In genomic region chr2:119800376-119800902, GRCh38 we compare ENCODE assay signal across 15 cellular contexts. TPM values are rescaled to one million over a fixed set of nuclear protein-coding genes. Genes with fewer than 3 reads are reported as not detected.
DNase-seq lines count a peak whose midpoint lies in the region; ATAC-seq, FAIRE-seq and TF ChIP-seq lines count a peak whose summit lies in the region.
"Had no signal": no experiment of that assay in that cellular context is flagged by ENCODE, and none has a peak within 500 bp of the region (broad histone marks: within the 10 kb centered on the region; RNA-seq: fewer than 3 reads in every experiment).

No MANE protein-coding gene starts in this region.

- H3K27ac Mint-ChIP-seq in activated CD8-positive, alpha-beta T cell treated with anti-CD3 and anti-CD28 coated beads for 36 hours = peak overlapping the region; percentile 21
- H3K27ac Mint-ChIP-seq in activated CD8-positive, alpha-beta T cell treated with anti-CD3 and anti-CD28 coated beads, Interleukin-2, amount 10 ng/mL, durations not matched to agents 7 days and 5 days = no peak overlapping the region

- POLR2A ChIA-PET in activated CD8-positive, alpha-beta T cell treated with anti-CD3 and anti-CD28 coated beads for 36 hours (lab: Charles Lee) = no interaction called here
- POLR2A ChIA-PET in activated CD8-positive, alpha-beta T cell treated with anti-CD3 and anti-CD28 coated beads, Interleukin-2, amount 10 ng/mL, durations not matched to agents 7 days and 5 days (lab: Charles Lee) = no interaction called here

- peaks cover 13% of the 10 kb centered on the region for H3K36me3 Mint-ChIP-seq in activated CD8-positive, alpha-beta T cell treated with anti-CD3 and anti-CD28 coated beads for 36 hours (ENCODE audit: low read depth)
- peaks cover 22% of the 10 kb centered on the region for H3K36me3 Mint-ChIP-seq in activated CD8-positive, alpha-beta T cell treated with anti-CD3 and anti-CD28 coated beads, Interleukin-2, amount 10 ng/mL, durations not matched to agents 7 days and 5 days (ENCODE audit: low read depth)

- H3K9me3 Mint-ChIP-seq in activated CD8-positive, alpha-beta T cell treated with anti-CD3 and anti-CD28 coated beads for 36 hours = peaks cover 11% of the 10 kb centered on the region
- H3K9me3 Mint-ChIP-seq in activated CD8-positive, alpha-beta T cell treated with anti-CD3 and anti-CD28 coated beads, Interleukin-2, amount 10 ng/mL, durations not matched to agents 7 days and 5 days (ENCODE audit: insufficient read depth) = peaks cover 5% of the 10 kb centered on the region

- CTCF ChIA-PET in activated CD8-positive, alpha-beta T cell treated with anti-CD3 and anti-CD28 coated beads for 36 hours (lab: Charles Lee) = no interaction called here
- CTCF ChIA-PET in activated CD8-positive, alpha-beta T cell treated with anti-CD3 and anti-CD28 coated beads, Interleukin-2, amount 10 ng/mL, durations not matched to agents 7 days and 5 days (lab: Charles Lee) = no interaction called here

- peak; percentile 65 for FAIRE-seq in H54 (lab: Jason Lieb, UNC)
- peak; percentile 33 for FAIRE-seq in colon (lab: Jason Lieb, UNC)

- H3K27me3 ChIP-seq in psoas muscle (ENCODE audit: insufficient read depth in 3 of 3, low read length in 2 of 3) = no peaks in the 10 kb centered on the region
- H3K27me3 ChIP-seq: BLaER1 treated with 17β-estradiol and CSF1 and Interleukin-3, amounts not matched to agents 10 nM and 100 nM had no signal

- no peak overlapping the region for H3K4me3 Mint-ChIP-seq in activated CD8-positive, alpha-beta T cell treated with anti-CD3 and anti-CD28 coated beads for 36 hours
- no peak overlapping the region for H3K4me3 Mint-ChIP-seq in activated CD8-positive, alpha-beta T cell treated with anti-CD3 and anti-CD28 coated beads, Interleukin-2, amount 10 ng/mL, durations not matched to agents 7 days and 5 days

- H3K27ac ChIP-seq in psoas muscle = peak overlapping the region; percentile 24
- H3K27ac ChIP-seq: BLaER1 treated with 17β-estradiol and CSF1 and Interleukin-3, amounts not matched to agents 10 nM and 100 nM; HL-60 had no signal

- H3K4me1 ChIP-seq in psoas muscle = no peaks in the 10 kb centered on the region
- H3K4me1 ChIP-seq: BLaER1 treated with 17β-estradiol and CSF1 and Interleukin-3, amounts not matched to agents 10 nM and 100 nM had no signal

- no peak for DNase-seq in activated CD8-positive, alpha-beta T cell treated with anti-CD3 and anti-CD28 coated beads for 36 hours
- no peak for DNase-seq in activated CD8-positive, alpha-beta T cell treated with anti-CD3 and anti-CD28 coated beads, Interleukin-2, amount 10 ng/mL, durations not matched to agents 7 days and 5 days
- no peak for DNase-seq in H54 (ENCODE audit: insufficient read length, low spot score)
- no peak for DNase-seq in psoas muscle
- no peak for DNase-seq in iPS-NIHi7 (ENCODE audit: extremely low spot score)
- DNase-seq in GF-D8 (lab: John Stamatoyannopoulos, UW) = no peak
- DNase-seq in NK-92 (lab: John Stamatoyannopoulos, UW; ENCODE audit: unreplicated experiment) = no peak
- DNase-seq: 8988T, KG1, NCI-H1092 treated with DMSO at 0.1 percent for 48 hours, NCI-H187, SK-N-SH had no signal

- no peaks in the 10 kb centered on the region for H3K36me3 ChIP-seq in psoas muscle (ENCODE audit: insufficient read depth in 1 of 2, low read depth in 1 of 2)

- H3K4me1 Mint-ChIP-seq in activated CD8-positive, alpha-beta T cell treated with anti-CD3 and anti-CD28 coated beads for 36 hours (ENCODE audit: low read depth) = peaks cover 50% of the 10 kb centered on the region
- H3K4me1 Mint-ChIP-seq in activated CD8-positive, alpha-beta T cell treated with anti-CD3 and anti-CD28 coated beads, Interleukin-2, amount 10 ng/mL, durations not matched to agents 7 days and 5 days (ENCODE audit: low read depth) = peaks cover 7% of the 10 kb centered on the region

- WGBS in psoas muscle, 3 donors = 79 to 94% (median 86%) methylated on average over 1 of the region's 1 CpG

- no peaks in the 10 kb centered on the region for H3K27me3 Mint-ChIP-seq in activated CD8-positive, alpha-beta T cell treated with anti-CD3 and anti-CD28 coated beads for 36 hours
- H3K27me3 Mint-ChIP-seq in activated CD8-positive, alpha-beta T cell treated with anti-CD3 and anti-CD28 coated beads, Interleukin-2, amount 10 ng/mL, durations not matched to agents 7 days and 5 days (ENCODE audit: low read depth) = no peaks in the 10 kb centered on the region

- no peak for TF ChIP-seq CTCF in activated CD8-positive, alpha-beta T cell treated with anti-CD3 and anti-CD28 coated beads for 36 hours (IDR thresholded peaks at IDR 0.05)
- no peak for TF ChIP-seq CTCF in psoas muscle (IDR thresholded peaks at IDR 0.05)

- H3K4me3 ChIP-seq in psoas muscle = no peak overlapping the region
- H3K4me3 ChIP-seq: BLaER1 treated with 17β-estradiol and CSF1 and Interleukin-3, amounts not matched to agents 10 nM and 100 nM had no signal

- intact Hi-C loops in activated CD8-positive, alpha-beta T cell treated with anti-CD3 and anti-CD28 coated beads for 36 hours (cut with micrococcal nuclease) = no loop called here
- intact Hi-C loops in psoas muscle (cut with DNase I) = no loop called here

- H3K9me3 ChIP-seq in psoas muscle = no peaks in the 10 kb centered on the region

- TF ChIP-seq POLR2A in H54 (IDR thresholded peaks at IDR 0.05; ENCODE audit: low read depth, low read length) = no peak

- ATAC-seq in activated CD8-positive, alpha-beta T cell treated with anti-CD3 and anti-CD28 coated beads for 36 hours = no peak
- no peak for ATAC-seq in activated CD8-positive, alpha-beta T cell treated with anti-CD3 and anti-CD28 coated beads, Interleukin-2, amount 10 ng/mL, durations not matched to agents 7 days and 5 days
- ATAC-seq in psoas muscle = no peak

RNA-seq across cellular contexts. Expression of gene PTPN4, which starts 40.7 kb away (rescaled TPM):
- 10 to 100 TPM; 34.4 to 40.2 TPM for total RNA-seq in activated CD8-positive, alpha-beta T cell treated with anti-CD3 and anti-CD28 coated beads for 36 hours
- total RNA-seq in activated CD8-positive, alpha-beta T cell treated with anti-CD3 and anti-CD28 coated beads, Interleukin-2, amount 10 ng/mL, durations not matched to agents 7 days and 5 days = 10 to 100 TPM; 89.1 to 91.3 TPM
- total RNA-seq in psoas muscle = 10 to 100 TPM; 17.3 to 35.4 (median 29.2) TPM
- polyA plus RNA-seq in psoas muscle = 1 to 10 TPM; 2.1 to 8.5 (median 2.8) TPM
